In the genomic region with DNA sequence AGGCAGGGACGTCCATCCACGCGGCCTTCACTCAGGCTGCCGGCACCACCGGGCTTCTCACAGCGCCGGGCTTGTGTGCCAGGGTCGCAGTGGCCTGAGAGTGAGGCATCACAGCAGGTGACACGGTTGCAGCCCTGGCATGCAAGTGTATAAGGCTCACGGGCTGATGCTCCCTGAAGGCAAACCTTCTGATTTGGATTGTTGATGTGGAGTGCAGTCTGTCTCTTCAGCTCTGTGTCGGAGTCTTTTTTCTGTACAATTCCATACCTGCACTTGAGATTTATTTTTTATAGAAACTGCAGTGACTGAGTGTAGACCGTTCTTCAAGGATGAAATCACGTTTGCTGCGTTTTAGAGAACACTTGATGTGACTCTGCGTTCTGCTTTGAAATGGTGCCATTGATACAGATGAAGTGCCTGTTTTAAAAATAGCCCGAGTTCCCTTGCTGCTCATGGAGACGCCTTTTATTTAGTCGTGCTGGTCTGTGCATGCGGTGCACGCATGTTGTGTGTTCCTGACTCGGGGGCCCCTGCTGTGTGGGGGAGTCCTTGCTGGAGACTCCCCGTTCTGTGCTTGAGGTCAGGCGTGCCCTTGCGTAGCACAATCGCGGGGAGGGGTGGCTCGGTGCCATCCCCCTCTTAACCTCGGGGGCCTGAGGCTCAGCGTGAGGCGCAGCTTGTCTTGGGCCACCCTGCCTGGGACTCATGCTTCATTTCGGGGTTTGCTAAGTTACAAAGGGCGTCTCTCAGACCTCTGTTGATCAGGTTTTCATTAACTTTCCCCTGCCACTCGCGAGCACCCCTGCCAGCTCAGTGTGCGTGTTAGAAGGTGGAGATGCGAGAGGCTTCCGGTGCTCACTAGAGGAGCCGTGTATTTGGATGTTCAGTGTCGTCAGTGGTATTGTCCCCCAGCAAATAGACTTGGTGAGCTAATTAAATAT, we compare ENCODE assay signal across 10 cellular contexts. TPM values are rescaled to one million over a fixed set of nuclear protein-coding genes. Genes with fewer than 3 reads are reported as not detected.
DNase-seq lines count a peak whose midpoint lies in the region; ATAC-seq and TF ChIP-seq lines count a peak whose summit lies in the region.
"Had no signal": no experiment of that assay in that cellular context is flagged by ENCODE, and none has a peak within 500 bp of the region (broad histone marks: within the 10 kb centered on the region; RNA-seq: fewer than 3 reads in every experiment).

No MANE protein-coding gene starts in this region.

- no peaks in the 10 kb centered on the region; the same call in 1 of the 2 replicates for H3K36me3 ChIP-seq in BE2C

- no peaks in the 10 kb centered on the region for H3K9me3 ChIP-seq in BE2C
- H3K9me3 ChIP-seq: HAP-1 had no signal

- no peaks in the 10 kb centered on the region for H3K4me1 ChIP-seq in BE2C
- H3K4me1 ChIP-seq: HAP-1 had no signal

- in situ Hi-C loops in GM13976 (cut with MboI; ENCODE audit: low sequenced_read_pairs, unreplicated experiment): no loop called here
- in situ Hi-C loops in ACHN (cut with HindIII; ENCODE audit: low pct_ligation_motif_present, low pct_unique_long_range_greater_than_20kb, low sequenced_read_pairs): no loop called here

- no peak overlapping the region for H3K4me3 ChIP-seq in BE2C (ENCODE audit: low read depth, low read length)
- H3K4me3 ChIP-seq: HAP-1 had no signal

- ATAC-seq in GM19467 (IDR thresholded peaks at IDR 0.05; ENCODE audit: unreplicated experiment): peak; percentile 42
- ATAC-seq in HG03280 (IDR thresholded peaks at IDR 0.05; ENCODE audit: unreplicated experiment): peak; percentile 53
- peak; percentile 78 for ATAC-seq in left ventricle myocardium superior

- H3K27me3 ChIP-seq in BE2C: no peaks in the 10 kb centered on the region

- DNase-seq in GM13976 (ENCODE audit: low spot score) (peak; percentile 78), left ventricle myocardium superior (no peak), BE2C (no peak), ACHN (no peak), NCI-H187 (lab: John Stamatoyannopoulos, UW) (no peak), NCI-H1436 (lab: John Stamatoyannopoulos, UW) (no peak)

- intact Hi-C loops in left ventricle myocardium superior (cut with micrococcal nuclease): no loop called here

- TF ChIP-seq CTCF in GM13976 (IDR thresholded peaks at IDR 0.05; ENCODE audit: borderline replicate concordance, control extremely low read depth, extremely low read depth, insufficient read depth, missing control alignments) (no peak), BE2C (IDR thresholded peaks at IDR 0.05; ENCODE audit: low read depth, low read length) (no peak)

RNA-seq across cellular contexts. Expression of gene AMN, which starts 21.6 kb away (rescaled TPM):
- total RNA-seq in left ventricle myocardium superior: not detected
- 1.2 TPM for polyA plus RNA-seq in BE2C (2012; ENCODE audit: insufficient read depth, insufficient read length, low read depth)
- polyA plus RNA-seq: fibroblast of lung had no signal
